1 cellular context compared by ENCODE assay signal in the genomic region with DNA sequence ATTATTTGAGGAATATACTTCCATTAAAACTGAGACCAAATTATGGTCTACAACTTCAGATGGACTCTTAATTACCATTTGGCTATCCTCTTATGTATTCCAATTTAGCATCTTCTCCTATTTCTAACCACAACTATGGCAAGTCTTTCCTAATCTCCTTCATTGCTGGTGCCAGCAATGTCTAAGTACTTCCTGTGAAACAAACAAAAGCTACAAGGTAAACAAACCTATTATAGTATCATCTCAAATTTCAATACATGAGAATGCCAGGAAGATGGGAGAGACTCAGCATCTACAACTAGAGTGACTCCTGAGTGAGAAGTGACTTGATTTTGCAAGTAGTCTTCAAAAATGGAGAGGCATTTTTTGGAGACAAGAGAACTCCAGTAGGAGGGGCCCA.
TF ChIP-seq lines count a peak whose summit lies in the region.

No MANE protein-coding gene starts in this region.

TF ChIP-seq in IMR-90, 13 proteins besides CTCF, POLR2A, EP300 and RAD21:
- TF ChIP-seq MAFK (IDR thresholded peaks at IDR 0.05; ENCODE audit: low read depth, low read length) (no peak), BHLHE40 (IDR thresholded peaks at IDR 0.05; ENCODE audit: low read depth, low read length) (no peak), RFX5 (IDR thresholded peaks at IDR 0.05; ENCODE audit: low read depth, low read length) (no peak), NFE2L2 (IDR thresholded peaks at IDR 0.05; ENCODE audit: low read depth, low read length) (no peak), FOS (IDR thresholded peaks at IDR 0.05; ENCODE audit: low read depth, low read length) (no peak), RCOR1 (IDR thresholded peaks at IDR 0.05; ENCODE audit: insufficient replicate concordance, low read length) (no peak), MXI1 (IDR thresholded peaks at IDR 0.05; ENCODE audit: borderline replicate concordance, low read depth, low read length) (no peak), CEBPB (IDR thresholded peaks at IDR 0.05; ENCODE audit: low read depth, low read length) (no peak), CHD1 (IDR thresholded peaks at IDR 0.05; ENCODE audit: low read depth, low read length) (no peak), MAZ (IDR thresholded peaks at IDR 0.05; ENCODE audit: borderline replicate concordance, low read depth, low read length) (no peak), SMC3 (IDR thresholded peaks at IDR 0.05; ENCODE audit: low read depth, low read length) (no peak)
- TF ChIP-seq, protein P1, sequence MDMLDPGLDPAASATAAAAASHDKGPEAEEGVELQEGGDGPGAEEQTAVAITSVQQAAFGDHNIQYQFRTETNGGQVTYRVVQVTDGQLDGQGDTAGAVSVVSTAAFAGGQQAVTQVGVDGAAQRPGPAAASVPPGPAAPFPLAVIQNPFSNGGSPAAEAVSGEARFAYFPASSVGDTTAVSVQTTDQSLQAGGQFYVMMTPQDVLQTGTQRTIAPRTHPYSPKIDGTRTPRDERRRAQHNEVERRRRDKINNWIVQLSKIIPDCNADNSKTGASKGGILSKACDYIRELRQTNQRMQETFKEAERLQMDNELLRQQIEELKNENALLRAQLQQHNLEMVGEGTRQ (IDR thresholded peaks at IDR 0.05; ENCODE audit: low read depth, low read length): no peak
- TF ChIP-seq, protein P2, sequence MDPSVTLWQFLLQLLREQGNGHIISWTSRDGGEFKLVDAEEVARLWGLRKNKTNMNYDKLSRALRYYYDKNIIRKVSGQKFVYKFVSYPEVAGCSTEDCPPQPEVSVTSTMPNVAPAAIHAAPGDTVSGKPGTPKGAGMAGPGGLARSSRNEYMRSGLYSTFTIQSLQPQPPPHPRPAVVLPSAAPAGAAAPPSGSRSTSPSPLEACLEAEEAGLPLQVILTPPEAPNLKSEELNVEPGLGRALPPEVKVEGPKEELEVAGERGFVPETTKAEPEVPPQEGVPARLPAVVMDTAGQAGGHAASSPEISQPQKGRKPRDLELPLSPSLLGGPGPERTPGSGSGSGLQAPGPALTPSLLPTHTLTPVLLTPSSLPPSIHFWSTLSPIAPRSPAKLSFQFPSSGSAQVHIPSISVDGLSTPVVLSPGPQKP (IDR thresholded peaks at IDR 0.05; ENCODE audit: borderline replicate concordance, low read depth, low read length): no peak
